ENCODE assay signal across 15 cellular contexts in genomic region chr1:24096009-24096736, GRCh38. TPM values are rescaled to one million over a fixed set of nuclear protein-coding genes. Genes with fewer than 3 reads are reported as not detected.
"Had no signal": no experiment of that assay in that cellular context is flagged by ENCODE, and none has a peak within 500 bp of the region (broad histone marks: within the 10 kb centered on the region; RNA-seq: fewer than 3 reads in every experiment).

No MANE protein-coding gene starts in this region.

- H3K4me1 ChIP-seq: colonic mucosa, upper lobe of left lung had no signal

- DNase-seq: activated CD4-positive, alpha-beta memory T cell treated with anti-CD3 and anti-CD28 coated beads, Interleukin-2, amount 10 ng/mL, durations not matched to agents 7 days and 5 days; activated CD4-positive, alpha-beta T cell treated with anti-CD3 and anti-CD28 coated beads for 4 hours; activated T-cell treated with anti-CD3 and anti-CD28 coated beads, Interleukin-2, amount 50 U/mL, for 24 hours; central memory CD4-positive, alpha-beta T cell; colonic mucosa; hippocampal formation; naive B cell; stimulated activated naive CD8-positive, alpha-beta T cell treated with anti-CD3 and anti-CD28 coated beads, Interleukin-15, amount 100 ng/mL, for 72 hours; T-helper 1 cell; upper lobe of left lung had no signal

- H3K27ac Mint-ChIP-seq: activated CD4-positive, alpha-beta memory T cell treated with anti-CD3 and anti-CD28 coated beads, Interleukin-2, amount 10 ng/mL, durations not matched to agents 7 days and 5 days; activated naive CD4-positive, alpha-beta T cell treated with anti-CD3 and anti-CD28 coated beads, Interleukin-2, amount 50 U/mL, for 24 hours; activated T-cell treated with anti-CD3 and anti-CD28 coated beads, Interleukin-2, amount 50 U/mL, for 24 hours; stimulated activated naive CD8-positive, alpha-beta T cell treated with anti-CD3 and anti-CD28 coated beads, Interleukin-15, amount 100 ng/mL, for 72 hours had no signal

- H3K36me3 Mint-ChIP-seq: activated naive CD4-positive, alpha-beta T cell treated with anti-CD3 and anti-CD28 coated beads, Interleukin-2, amount 50 U/mL, for 24 hours; naive B cell had no signal

- H3K4me1 Mint-ChIP-seq: activated CD4-positive, alpha-beta memory T cell treated with anti-CD3 and anti-CD28 coated beads, Interleukin-2, amount 10 ng/mL, durations not matched to agents 7 days and 5 days; activated naive CD4-positive, alpha-beta T cell treated with anti-CD3 and anti-CD28 coated beads, Interleukin-2, amount 50 U/mL, for 24 hours; stimulated activated naive CD8-positive, alpha-beta T cell treated with anti-CD3 and anti-CD28 coated beads, Interleukin-15, amount 100 ng/mL, for 72 hours had no signal

- H3K27me3 Mint-ChIP-seq: activated CD4-positive, alpha-beta memory T cell treated with anti-CD3 and anti-CD28 coated beads, Interleukin-2, amount 10 ng/mL, durations not matched to agents 7 days and 5 days; activated naive CD4-positive, alpha-beta T cell treated with anti-CD3 and anti-CD28 coated beads, Interleukin-2, amount 50 U/mL, for 24 hours; activated T-cell treated with anti-CD3 and anti-CD28 coated beads, Interleukin-2, amount 50 U/mL, for 24 hours had no signal

- H3K9me3 ChIP-seq: colonic mucosa, neutrophil, upper lobe of left lung had no signal

- H3K27me3 ChIP-seq: colonic mucosa, neutrophil, upper lobe of left lung had no signal

- H3K36me3 ChIP-seq: colonic mucosa, neutrophil, upper lobe of left lung had no signal

- H3K4me3 Mint-ChIP-seq: activated CD4-positive, alpha-beta memory T cell treated with anti-CD3 and anti-CD28 coated beads, Interleukin-2, amount 10 ng/mL, durations not matched to agents 7 days and 5 days; activated naive CD4-positive, alpha-beta T cell treated with anti-CD3 and anti-CD28 coated beads, Interleukin-2, amount 50 U/mL, for 24 hours; activated T-cell treated with anti-CD3 and anti-CD28 coated beads, Interleukin-2, amount 50 U/mL, for 24 hours; naive B cell; stimulated activated naive CD8-positive, alpha-beta T cell treated with anti-CD3 and anti-CD28 coated beads, Interleukin-15, amount 100 ng/mL, for 72 hours had no signal

- H3K27ac ChIP-seq: colonic mucosa, neutrophil, upper lobe of left lung, VCaP had no signal

- H3K4me3 ChIP-seq: colonic mucosa, upper lobe of left lung had no signal

- H3K9me3 Mint-ChIP-seq: activated CD4-positive, alpha-beta memory T cell treated with anti-CD3 and anti-CD28 coated beads, Interleukin-2, amount 10 ng/mL, durations not matched to agents 7 days and 5 days; activated naive CD4-positive, alpha-beta T cell treated with anti-CD3 and anti-CD28 coated beads, Interleukin-2, amount 50 U/mL, for 24 hours; activated T-cell treated with anti-CD3 and anti-CD28 coated beads, Interleukin-2, amount 50 U/mL, for 24 hours; naive B cell; stimulated activated naive CD8-positive, alpha-beta T cell treated with anti-CD3 and anti-CD28 coated beads, Interleukin-15, amount 100 ng/mL, for 72 hours had no signal

- FAIRE-seq: endometrium had no signal

RNA-seq across cellular contexts. Expression of gene MYOM3, which starts 15.8 kb away (rescaled TPM):
- total RNA-seq: activated CD4-positive, alpha-beta memory T cell treated with anti-CD3 and anti-CD28 coated beads, Interleukin-2, amount 10 ng/mL, durations not matched to agents 7 days and 5 days had no signal

RNA-seq across cellular contexts. Expression of gene IL22RA1, which starts 46.8 kb away (rescaled TPM):
- total RNA-seq: activated CD4-positive, alpha-beta memory T cell treated with anti-CD3 and anti-CD28 coated beads, Interleukin-2, amount 10 ng/mL, durations not matched to agents 7 days and 5 days; temporal lobe had no signal
